In genomic region chr7:12403287-12404181, GRCh38 we compare ENCODE assay signal across 1 cellular context.
A peak's percentile ranks its signal among the peaks of the same experiment; 100 is the strongest.
TF ChIP-seq lines count a peak whose summit lies in the region.

TSS of gene VWDE (minus strand) at chr7:12403865. CDS start at chr7:12403716, 149 bp downstream.

TF ChIP-seq in WTC11, 78 proteins besides CTCF, POLR2A, EP300 and RAD21 (continued from another document and continues in another):
- TF ChIP-seq, protein P1, sequence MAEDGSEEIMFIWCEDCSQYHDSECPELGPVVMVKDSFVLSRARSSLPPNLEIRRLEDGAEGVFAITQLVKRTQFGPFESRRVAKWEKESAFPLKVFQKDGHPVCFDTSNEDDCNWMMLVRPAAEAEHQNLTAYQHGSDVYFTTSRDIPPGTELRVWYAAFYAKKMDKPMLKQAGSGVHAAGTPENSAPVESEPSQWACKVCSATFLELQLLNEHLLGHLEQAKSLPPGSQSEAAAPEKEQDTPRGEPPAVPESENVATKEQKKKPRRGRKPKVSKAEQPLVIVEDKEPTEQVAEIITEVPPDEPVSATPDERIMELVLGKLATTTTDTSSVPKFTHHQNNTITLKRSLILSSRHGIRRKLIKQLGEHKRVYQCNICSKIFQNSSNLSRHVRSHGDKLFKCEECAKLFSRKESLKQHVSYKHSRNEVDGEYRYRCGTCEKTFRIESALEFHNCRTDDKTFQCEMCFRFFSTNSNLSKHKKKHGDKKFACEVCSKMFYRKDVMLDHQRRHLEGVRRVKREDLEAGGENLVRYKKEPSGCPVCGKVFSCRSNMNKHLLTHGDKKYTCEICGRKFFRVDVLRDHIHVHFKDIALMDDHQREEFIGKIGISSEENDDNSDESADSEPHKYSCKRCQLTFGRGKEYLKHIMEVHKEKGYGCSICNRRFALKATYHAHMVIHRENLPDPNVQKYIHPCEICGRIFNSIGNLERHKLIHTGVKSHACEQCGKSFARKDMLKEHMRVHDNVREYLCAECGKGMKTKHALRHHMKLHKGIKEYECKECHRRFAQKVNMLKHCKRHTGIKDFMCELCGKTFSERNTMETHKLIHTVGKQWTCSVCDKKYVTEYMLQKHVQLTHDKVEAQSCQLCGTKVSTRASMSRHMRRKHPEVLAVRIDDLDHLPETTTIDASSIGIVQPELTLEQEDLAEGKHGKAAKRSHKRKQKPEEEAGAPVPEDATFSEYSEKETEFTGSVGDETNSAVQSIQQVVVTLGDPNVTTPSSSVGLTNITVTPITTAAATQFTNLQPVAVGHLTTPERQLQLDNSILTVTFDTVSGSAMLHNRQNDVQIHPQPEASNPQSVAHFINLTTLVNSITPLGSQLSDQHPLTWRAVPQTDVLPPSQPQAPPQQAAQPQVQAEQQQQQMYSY (CRISPR knock-in tag; IDR thresholded peaks at IDR 0.05), result no peak; the same call in 1 of the 2 replicates
- TF ChIP-seq, protein P2, sequence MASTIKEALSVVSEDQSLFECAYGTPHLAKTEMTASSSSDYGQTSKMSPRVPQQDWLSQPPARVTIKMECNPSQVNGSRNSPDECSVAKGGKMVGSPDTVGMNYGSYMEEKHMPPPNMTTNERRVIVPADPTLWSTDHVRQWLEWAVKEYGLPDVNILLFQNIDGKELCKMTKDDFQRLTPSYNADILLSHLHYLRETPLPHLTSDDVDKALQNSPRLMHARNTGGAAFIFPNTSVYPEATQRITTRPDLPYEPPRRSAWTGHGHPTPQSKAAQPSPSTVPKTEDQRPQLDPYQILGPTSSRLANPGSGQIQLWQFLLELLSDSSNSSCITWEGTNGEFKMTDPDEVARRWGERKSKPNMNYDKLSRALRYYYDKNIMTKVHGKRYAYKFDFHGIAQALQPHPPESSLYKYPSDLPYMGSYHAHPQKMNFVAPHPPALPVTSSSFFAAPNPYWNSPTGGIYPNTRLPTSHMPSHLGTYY (CRISPR knock-in tag; IDR thresholded peaks at IDR 0.05), result no peak
- TF ChIP-seq PRRX2 (CRISPR knock-in tag; IDR thresholded peaks at IDR 0.05), result no peak
- TF ChIP-seq MXD4 (CRISPR knock-in tag; IDR thresholded peaks at IDR 0.05; ENCODE audit: borderline replicate concordance), result no peak
- TF ChIP-seq TCF7 (CRISPR knock-in tag; IDR thresholded peaks at IDR 0.05; ENCODE audit: low read depth), result no peak
- TF ChIP-seq IRF2 (CRISPR knock-in tag; IDR thresholded peaks at IDR 0.05; ENCODE audit: borderline replicate concordance, low read depth), result no peak
- no peak for TF ChIP-seq TEAD4 (CRISPR knock-in tag; IDR thresholded peaks at IDR 0.05)
- no peak for TF ChIP-seq NFYB (CRISPR knock-in tag; conservative IDR thresholded peaks at IDR 0.05; ENCODE audit: low read depth)
- TF ChIP-seq, protein P3, sequence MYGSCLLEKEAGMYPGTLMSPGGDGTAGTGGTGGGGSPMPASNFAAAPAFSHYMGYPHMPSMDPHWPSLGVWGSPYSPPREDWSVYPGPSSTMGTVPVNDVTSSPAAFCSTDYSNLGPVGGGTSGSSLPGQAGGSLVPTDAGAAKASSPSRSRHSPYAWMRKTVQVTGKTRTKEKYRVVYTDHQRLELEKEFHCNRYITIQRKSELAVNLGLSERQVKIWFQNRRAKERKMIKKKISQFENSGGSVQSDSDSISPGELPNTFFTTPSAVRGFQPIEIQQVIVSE (CRISPR knock-in tag; IDR thresholded peaks at IDR 0.05; ENCODE audit: borderline replicate concordance), result no peak
- TF ChIP-seq, protein P4, sequence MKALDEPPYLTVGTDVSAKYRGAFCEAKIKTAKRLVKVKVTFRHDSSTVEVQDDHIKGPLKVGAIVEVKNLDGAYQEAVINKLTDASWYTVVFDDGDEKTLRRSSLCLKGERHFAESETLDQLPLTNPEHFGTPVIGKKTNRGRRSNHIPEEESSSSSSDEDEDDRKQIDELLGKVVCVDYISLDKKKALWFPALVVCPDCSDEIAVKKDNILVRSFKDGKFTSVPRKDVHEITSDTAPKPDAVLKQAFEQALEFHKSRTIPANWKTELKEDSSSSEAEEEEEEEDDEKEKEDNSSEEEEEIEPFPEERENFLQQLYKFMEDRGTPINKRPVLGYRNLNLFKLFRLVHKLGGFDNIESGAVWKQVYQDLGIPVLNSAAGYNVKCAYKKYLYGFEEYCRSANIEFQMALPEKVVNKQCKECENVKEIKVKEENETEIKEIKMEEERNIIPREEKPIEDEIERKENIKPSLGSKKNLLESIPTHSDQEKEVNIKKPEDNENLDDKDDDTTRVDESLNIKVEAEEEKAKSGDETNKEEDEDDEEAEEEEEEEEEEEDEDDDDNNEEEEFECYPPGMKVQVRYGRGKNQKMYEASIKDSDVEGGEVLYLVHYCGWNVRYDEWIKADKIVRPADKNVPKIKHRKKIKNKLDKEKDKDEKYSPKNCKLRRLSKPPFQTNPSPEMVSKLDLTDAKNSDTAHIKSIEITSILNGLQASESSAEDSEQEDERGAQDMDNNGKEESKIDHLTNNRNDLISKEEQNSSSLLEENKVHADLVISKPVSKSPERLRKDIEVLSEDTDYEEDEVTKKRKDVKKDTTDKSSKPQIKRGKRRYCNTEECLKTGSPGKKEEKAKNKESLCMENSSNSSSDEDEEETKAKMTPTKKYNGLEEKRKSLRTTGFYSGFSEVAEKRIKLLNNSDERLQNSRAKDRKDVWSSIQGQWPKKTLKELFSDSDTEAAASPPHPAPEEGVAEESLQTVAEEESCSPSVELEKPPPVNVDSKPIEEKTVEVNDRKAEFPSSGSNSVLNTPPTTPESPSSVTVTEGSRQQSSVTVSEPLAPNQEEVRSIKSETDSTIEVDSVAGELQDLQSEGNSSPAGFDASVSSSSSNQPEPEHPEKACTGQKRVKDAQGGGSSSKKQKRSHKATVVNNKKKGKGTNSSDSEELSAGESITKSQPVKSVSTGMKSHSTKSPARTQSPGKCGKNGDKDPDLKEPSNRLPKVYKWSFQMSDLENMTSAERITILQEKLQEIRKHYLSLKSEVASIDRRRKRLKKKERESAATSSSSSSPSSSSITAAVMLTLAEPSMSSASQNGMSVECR (CRISPR knock-in tag; IDR thresholded peaks at IDR 0.05; ENCODE audit: borderline replicate concordance), result 0 out of 2 replicates have a peak, but pooled peaks have one; percentile 44
- TF ChIP-seq, protein P5, sequence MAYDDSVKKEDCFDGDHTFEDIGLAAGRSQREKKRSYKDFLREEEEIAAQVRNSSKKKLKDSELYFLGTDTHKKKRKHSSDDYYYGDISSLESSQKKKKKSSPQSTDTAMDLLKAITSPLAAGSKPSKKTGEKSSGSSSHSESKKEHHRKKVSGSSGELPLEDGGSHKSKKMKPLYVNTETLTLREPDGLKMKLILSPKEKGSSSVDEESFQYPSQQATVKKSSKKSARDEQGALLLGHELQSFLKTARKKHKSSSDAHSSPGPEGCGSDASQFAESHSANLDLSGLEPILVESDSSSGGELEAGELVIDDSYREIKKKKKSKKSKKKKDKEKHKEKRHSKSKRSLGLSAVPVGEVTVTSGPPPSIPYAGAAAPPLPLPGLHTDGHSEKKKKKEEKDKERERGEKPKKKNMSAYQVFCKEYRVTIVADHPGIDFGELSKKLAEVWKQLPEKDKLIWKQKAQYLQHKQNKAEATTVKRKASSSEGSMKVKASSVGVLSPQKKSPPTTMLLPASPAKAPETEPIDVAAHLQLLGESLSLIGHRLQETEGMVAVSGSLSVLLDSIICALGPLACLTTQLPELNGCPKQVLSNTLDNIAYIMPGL (CRISPR knock-in tag; IDR thresholded peaks at IDR 0.05), result 0 out of 2 replicates have a peak, but pooled peaks have one; percentile 42
- no peak; the same call in 1 of the 2 replicates for TF ChIP-seq E2F1 (CRISPR knock-in tag; IDR thresholded peaks at IDR 0.05)
- TF ChIP-seq RORB (CRISPR knock-in tag; IDR thresholded peaks at IDR 0.05), result no peak
- no peak for TF ChIP-seq ZNF138 (CRISPR knock-in tag; conservative IDR thresholded peaks at IDR 0.05)
- no peak for TF ChIP-seq GRHL2 (CRISPR knock-in tag; IDR thresholded peaks at IDR 0.05; ENCODE audit: insufficient replicate concordance, severe bottlenecking)
- TF ChIP-seq, protein P6, sequence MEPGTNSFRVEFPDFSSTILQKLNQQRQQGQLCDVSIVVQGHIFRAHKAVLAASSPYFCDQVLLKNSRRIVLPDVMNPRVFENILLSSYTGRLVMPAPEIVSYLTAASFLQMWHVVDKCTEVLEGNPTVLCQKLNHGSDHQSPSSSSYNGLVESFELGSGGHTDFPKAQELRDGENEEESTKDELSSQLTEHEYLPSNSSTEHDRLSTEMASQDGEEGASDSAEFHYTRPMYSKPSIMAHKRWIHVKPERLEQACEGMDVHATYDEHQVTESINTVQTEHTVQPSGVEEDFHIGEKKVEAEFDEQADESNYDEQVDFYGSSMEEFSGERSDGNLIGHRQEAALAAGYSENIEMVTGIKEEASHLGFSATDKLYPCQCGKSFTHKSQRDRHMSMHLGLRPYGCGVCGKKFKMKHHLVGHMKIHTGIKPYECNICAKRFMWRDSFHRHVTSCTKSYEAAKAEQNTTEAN (CRISPR knock-in tag; IDR thresholded peaks at IDR 0.05), result no peak
- no peak for TF ChIP-seq NFE2L1 (CRISPR knock-in tag; IDR thresholded peaks at IDR 0.05)
- TF ChIP-seq AR (CRISPR knock-in tag; IDR thresholded peaks at IDR 0.05), result no peak
- TF ChIP-seq FOXK1 (CRISPR knock-in tag; IDR thresholded peaks at IDR 0.05), result peak; percentile 74
- peak; percentile 86; the same call in 1 of the 2 replicates for TF ChIP-seq ZNF219 (CRISPR knock-in tag; IDR thresholded peaks at IDR 0.05; ENCODE audit: borderline replicate concordance)
- TF ChIP-seq, protein P7, sequence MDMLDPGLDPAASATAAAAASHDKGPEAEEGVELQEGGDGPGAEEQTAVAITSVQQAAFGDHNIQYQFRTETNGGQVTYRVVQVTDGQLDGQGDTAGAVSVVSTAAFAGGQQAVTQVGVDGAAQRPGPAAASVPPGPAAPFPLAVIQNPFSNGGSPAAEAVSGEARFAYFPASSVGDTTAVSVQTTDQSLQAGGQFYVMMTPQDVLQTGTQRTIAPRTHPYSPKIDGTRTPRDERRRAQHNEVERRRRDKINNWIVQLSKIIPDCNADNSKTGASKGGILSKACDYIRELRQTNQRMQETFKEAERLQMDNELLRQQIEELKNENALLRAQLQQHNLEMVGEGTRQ (CRISPR knock-in tag; IDR thresholded peaks at IDR 0.05), result no peak
- no peak for TF ChIP-seq SMAD3 (CRISPR knock-in tag; IDR thresholded peaks at IDR 0.05; ENCODE audit: borderline replicate concordance)
- no peak for TF ChIP-seq NFATC4 (CRISPR knock-in tag; IDR thresholded peaks at IDR 0.05)
- TF ChIP-seq CREB1 (CRISPR knock-in tag; IDR thresholded peaks at IDR 0.05), result no peak
- TF ChIP-seq SMAD4 (CRISPR knock-in tag; IDR thresholded peaks at IDR 0.05), result no peak
- TF ChIP-seq, protein P8, sequence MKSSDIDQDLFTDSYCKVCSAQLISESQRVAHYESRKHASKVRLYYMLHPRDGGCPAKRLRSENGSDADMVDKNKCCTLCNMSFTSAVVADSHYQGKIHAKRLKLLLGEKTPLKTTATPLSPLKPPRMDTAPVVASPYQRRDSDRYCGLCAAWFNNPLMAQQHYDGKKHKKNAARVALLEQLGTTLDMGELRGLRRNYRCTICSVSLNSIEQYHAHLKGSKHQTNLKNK (CRISPR knock-in tag; IDR thresholded peaks at IDR 0.05), result no peak
- peak; percentile 94 for TF ChIP-seq KAT7 (CRISPR knock-in tag; IDR thresholded peaks at IDR 0.05; ENCODE audit: borderline replicate concordance)
- TF ChIP-seq SP1 (CRISPR knock-in tag; conservative IDR thresholded peaks at IDR 0.05), result peak; percentile 59
- TF ChIP-seq, protein P9, sequence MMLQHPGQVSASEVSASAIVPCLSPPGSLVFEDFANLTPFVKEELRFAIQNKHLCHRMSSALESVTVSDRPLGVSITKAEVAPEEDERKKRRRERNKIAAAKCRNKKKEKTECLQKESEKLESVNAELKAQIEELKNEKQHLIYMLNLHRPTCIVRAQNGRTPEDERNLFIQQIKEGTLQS (CRISPR knock-in tag; conservative IDR thresholded peaks at IDR 0.05), result no peak
- TF ChIP-seq, protein P10, sequence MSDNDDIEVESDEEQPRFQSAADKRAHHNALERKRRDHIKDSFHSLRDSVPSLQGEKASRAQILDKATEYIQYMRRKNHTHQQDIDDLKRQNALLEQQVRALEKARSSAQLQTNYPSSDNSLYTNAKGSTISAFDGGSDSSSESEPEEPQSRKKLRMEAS (CRISPR knock-in tag; IDR thresholded peaks at IDR 0.05), result peak; percentile 74
- TF ChIP-seq FOXP4 (CRISPR knock-in tag; IDR thresholded peaks at IDR 0.05), result no peak; the same call in 1 of the 2 replicates
